ENCODE assay signal across 8 cellular contexts in genomic region chr6:27866370-27867050, GRCh38. TPM values are rescaled to one million over a fixed set of nuclear protein-coding genes. Genes with fewer than 3 reads are reported as not detected.
DNase-seq lines count a peak whose midpoint lies in the region; ATAC-seq, FAIRE-seq and TF ChIP-seq lines count a peak whose summit lies in the region.

No MANE protein-coding gene starts in this region.

- H3K4me1 ChIP-seq in Panc1 (ENCODE audit: control insufficient read depth, insufficient read depth, low read length) (peaks cover 25% of the 10 kb centered on the region), hepatocyte (ENCODE audit: insufficient read depth) (peaks cover 5% of the 10 kb centered on the region), skeletal muscle satellite cell (ENCODE audit: control insufficient read depth, insufficient read depth, low read length) (peaks cover 34% of the 10 kb centered on the region)

- H3K9me3 ChIP-seq in Panc1 (ENCODE audit: control insufficient read depth, insufficient read depth, low read depth, low read length) (no peaks in the 10 kb centered on the region), hepatocyte (ENCODE audit: low read depth) (no peaks in the 10 kb centered on the region), skeletal muscle satellite cell (replicated peaks; ENCODE audit: low read length) (no peaks in the 10 kb centered on the region)

- intact Hi-C loops in Panc1 (cut with micrococcal nuclease; ENCODE audit: unreplicated experiment), result loop anchor here (2.0 kb wide), 2 partner anchors 30 to 52 kb away; a partner anchor contains a TSS

- no peaks in the 10 kb centered on the region for H3K27me3 ChIP-seq in HL-60 (ENCODE audit: insufficient read depth, poor library complexity, severe bottlenecking)
- no peaks in the 10 kb centered on the region for H3K27me3 ChIP-seq in Panc1 (ENCODE audit: control insufficient read depth, insufficient read depth, low read length)
- H3K27me3 ChIP-seq in hepatocyte, result no peaks in the 10 kb centered on the region
- no peaks in the 10 kb centered on the region for H3K27me3 ChIP-seq in skeletal muscle satellite cell (ENCODE audit: control insufficient read depth, insufficient read depth, low read length)

- H3K4me2 ChIP-seq in hepatocyte, result peak overlapping the region; percentile 85
- H3K4me2 ChIP-seq in skeletal muscle satellite cell (ENCODE audit: low read length), result peak overlapping the region; percentile 93

- H3K27ac ChIP-seq in HL-60 (replicated peaks), result peak overlapping the region; percentile 95
- peak overlapping the region; percentile 98 for H3K27ac ChIP-seq in Panc1 (ENCODE audit: low read length)
- H3K27ac ChIP-seq in hepatocyte, result peak overlapping the region; percentile 52

- H3K4me3 ChIP-seq in GM12875 (ENCODE audit: low read depth, low read length), result peak overlapping the region; percentile 61
- H3K4me3 ChIP-seq in HL-60 (replicated peaks; ENCODE audit: insufficient read depth, low read length), result peak overlapping the region; percentile 41
- peak overlapping the region; percentile 65 to 82 for H3K4me3 ChIP-seq in Panc1 (ENCODE audit: low read depth in 2 of 2, low read length in 2 of 2)
- H3K4me3 ChIP-seq in hepatocyte, result peak overlapping the region; percentile 44
- H3K4me3 ChIP-seq in skeletal muscle satellite cell (ENCODE audit: low read length), result peak overlapping the region; percentile 72

- BruUV-seq in Panc1 (replicated peaks; lab: Mats Ljungman, UMichigan), result no TSS peak

- POLR2A ChIA-PET in Panc1 (lab: Charles Lee), result interaction anchor here (0.6 to 6.1 kb wide), 15 partner anchors 17 to 1650 kb away, joined by 3 to 95 read pairs (median 5); a partner anchor contains a TSS

- CTCF ChIA-PET in Panc1 (lab: Charles Lee), result interaction anchor here (0.6 kb wide), 1 partner anchor 30 kb away, joined by 3 read pairs; no protein-coding TSS in a partner anchor

- H3K79me2 ChIP-seq in hepatocyte, result no peaks in the 10 kb centered on the region

- H3K9ac ChIP-seq in skeletal muscle satellite cell (ENCODE audit: low read depth, low read length), result peak overlapping the region; percentile 78

- H3K9me2 ChIP-seq in hepatocyte (replicated peaks; ENCODE audit: insufficient read depth), result no peaks in the 10 kb centered on the region

- H4K20me1 ChIP-seq in hepatocyte (ENCODE audit: insufficient read depth, poor library complexity, severe bottlenecking), result no peaks in the 10 kb centered on the region

- no peak for TF ChIP-seq CTCF in GM12875 (IDR thresholded peaks at IDR 0.05; ENCODE audit: borderline replicate concordance, insufficient read depth, low read depth, low read length)
- no peak for TF ChIP-seq CTCF in HL-60 (IDR thresholded peaks at IDR 0.05; ENCODE audit: insufficient read depth, low read length)
- no peak for TF ChIP-seq CTCF in Panc1 (IDR thresholded peaks at IDR 0.05)
- no peak for TF ChIP-seq CTCF in hepatocyte (IDR thresholded peaks at IDR 0.05; ENCODE audit: poor library complexity)

- peak; percentile 40 for ATAC-seq in Panc1
- ATAC-seq in HG03097 (IDR thresholded peaks at IDR 0.05; ENCODE audit: low FRiP score, unreplicated experiment), result no peak

- FAIRE-seq in frontal cortex (lab: Jason Lieb, UNC), result no peak

- in situ Hi-C loops in Panc1 (cut with HindIII; ENCODE audit: low pct_unique_long_range_greater_than_20kb, low sequenced_read_pairs), result loop anchor here (5.0 kb wide), 1 partner anchor 44 kb away; a partner anchor contains a TSS

- H2AFZ ChIP-seq in hepatocyte, result peak overlapping the region; percentile 64

- H3K36me3 ChIP-seq in Panc1 (ENCODE audit: control insufficient read depth, insufficient read depth, low read length) (no peaks in the 10 kb centered on the region), hepatocyte (replicated peaks; ENCODE audit: insufficient read depth, low read depth) (no peaks in the 10 kb centered on the region), skeletal muscle satellite cell (ENCODE audit: insufficient read depth, low read length) (no peaks in the 10 kb centered on the region)

- WGBS in hepatocyte (ENCODE audit: low lambda C conversion rate, missing lambda C conversion rate), result 4% methylated on average over 27 of the region's 27 CpGs

- DNase-seq in HL-60 (ENCODE audit: low read depth in 1 of 2, low spot score in 1 of 2) (peak in 1 of 2 experiments; percentile 70), Panc1 (ENCODE audit: low read depth, low spot score) (peak; percentile 78), amniotic stem cell (lab: John Stamatoyannopoulos, UW) (peak; percentile 30), hepatocyte (ENCODE audit: low spot score) (peak; percentile 56), frontal cortex (ENCODE audit: low spot score in 2 of 2) (no peak)

RNA-seq across cellular contexts. Expression of gene OR2B2, which starts 45.7 kb away (rescaled TPM):
- total RNA-seq in Panc1 (2021; ENCODE audit: unreplicated experiment), result not detected
- polyA plus RNA-seq in Panc1 (2012; ENCODE audit: insufficient read length), result not detected
- total RNA-seq in hepatocyte, result not detected in 2 replicates
- polyA plus RNA-seq in hepatocyte, result not detected in 2 replicates
- not detected in 2 replicates for total RNA-seq in skeletal muscle satellite cell (2012; rRNA removed)
- total RNA-seq in frontal cortex, result not detected

Comparison
In these comparisons a context has a peak if more than half of its experiments do, and no peak if none do; other contexts are left out.
1. DNase-seq: peak in Panc1 (single experiment), amniotic stem cell (single experiment) and hepatocyte (single experiment); none in frontal cortex (0 of 2).
2. Peak in every context shown above with its lines, with median percentiles within 50 percentile points of each other: H3K4me3 ChIP-seq and H3K27ac ChIP-seq.